ENCODE assay signal across 17 cellular contexts in genomic region chr6:157646012-157646411, GRCh38.
A peak's percentile ranks its signal among the peaks of the same experiment; 100 is the strongest.
DNase-seq lines count a peak whose midpoint lies in the region; ATAC-seq and TF ChIP-seq lines count a peak whose summit lies in the region.
"Had no signal": no experiment of that assay in that cellular context is flagged by ENCODE, and none has a peak within 500 bp of the region (broad histone marks: within the 10 kb centered on the region; RNA-seq: fewer than 3 reads in every experiment).

No MANE protein-coding gene starts in this region.

- H3K27me3 ChIP-seq in right cardiac atrium (ENCODE audit: control insufficient read depth, insufficient read depth), result no peaks in the 10 kb centered on the region

- H3K9me3 ChIP-seq in right cardiac atrium (ENCODE audit: control insufficient read depth, low read length), result no peaks in the 10 kb centered on the region
- H3K9me3 ChIP-seq: SK-N-SH had no signal

- peak overlapping the region; percentile 67 for H3K27ac Mint-ChIP-seq in endothelial cell (ENCODE audit: unreplicated experiment)
- H3K27ac Mint-ChIP-seq in stimulated activated memory B cell treated with anti-CD40 and anti-IgM and Interleukin-4, amounts not matched to agents 10 μg/mL and 1 μg/mL and 100 μg/mL, for 72 hours, result peak overlapping the region; percentile 65

- H3K4me1 Mint-ChIP-seq in endothelial cell (ENCODE audit: unreplicated experiment), result peaks cover 47% of the 10 kb centered on the region
- H3K4me1 Mint-ChIP-seq in stimulated activated memory B cell treated with anti-CD40 and anti-IgM and Interleukin-4, amounts not matched to agents 10 μg/mL and 1 μg/mL and 100 μg/mL, for 72 hours, result peaks cover 6% of the 10 kb centered on the region

- DNase-seq in right cardiac atrium, result peak in 2 of 3 donors; percentile 41 to 69
- no peak for DNase-seq in left cardiac atrium
- DNase-seq in MV-4-11 (lab: John Stamatoyannopoulos, UW), result peak; percentile 70
- no peak for DNase-seq in endothelial cell (ENCODE audit: low spot score)
- no peak for DNase-seq in stimulated activated CD4-positive, alpha-beta T cell treated with anti-CD3 and anti-CD28 coated beads, Interleukin-2, amount 100 ng/mL, for 24 hours
- no peak for DNase-seq in NCI-H748 treated with DMSO at 0.1 percent for 48 hours (lab: John Stamatoyannopoulos, UW)
- DNase-seq: C1 segment of cervical spinal cord, DMS 273 treated with DMSO at 0.1 percent for 48 hours, GDM1, Karpas-422, NCI-H1436, NCI-H2029 treated with DMSO at 0.1 percent for 48 hours, NCI-H510A, SHP77, SK-N-SH had no signal

- no peak for TF ChIP-seq CTCF in endothelial cell (IDR thresholded peaks at IDR 0.05; ENCODE audit: unreplicated experiment)

- H3K27ac ChIP-seq in right cardiac atrium (ENCODE audit: low read length), result no peak overlapping the region

- ATAC-seq in right cardiac atrium (peak; percentile 40 to 67), left cardiac atrium (no peak), HG02759 (IDR thresholded peaks at IDR 0.05; ENCODE audit: unreplicated experiment) (no peak)
- ATAC-seq in stimulated activated memory B cell treated with anti-CD40 and anti-IgM and Interleukin-4, amounts not matched to agents 10 μg/mL and 1 μg/mL and 100 μg/mL, for 72 hours, result no peak

- H3K4me3 Mint-ChIP-seq in endothelial cell (ENCODE audit: unreplicated experiment), result peak overlapping the region; percentile 39
- no peak overlapping the region for H3K4me3 Mint-ChIP-seq in stimulated activated memory B cell treated with anti-CD40 and anti-IgM and Interleukin-4, amounts not matched to agents 10 μg/mL and 1 μg/mL and 100 μg/mL, for 72 hours

- peaks cover 15% of the 10 kb centered on the region for H3K36me3 Mint-ChIP-seq in endothelial cell (ENCODE audit: low read depth, unreplicated experiment)
- peaks cover 35% of the 10 kb centered on the region for H3K36me3 Mint-ChIP-seq in stimulated activated memory B cell treated with anti-CD40 and anti-IgM and Interleukin-4, amounts not matched to agents 10 μg/mL and 1 μg/mL and 100 μg/mL, for 72 hours

- H3K27me3 Mint-ChIP-seq in endothelial cell (ENCODE audit: unreplicated experiment), result peaks cover 12% of the 10 kb centered on the region
- no peaks in the 10 kb centered on the region for H3K27me3 Mint-ChIP-seq in stimulated activated memory B cell treated with anti-CD40 and anti-IgM and Interleukin-4, amounts not matched to agents 10 μg/mL and 1 μg/mL and 100 μg/mL, for 72 hours

- no peaks in the 10 kb centered on the region for H3K9me3 Mint-ChIP-seq in endothelial cell (ENCODE audit: unreplicated experiment)
- H3K9me3 Mint-ChIP-seq in stimulated activated memory B cell treated with anti-CD40 and anti-IgM and Interleukin-4, amounts not matched to agents 10 μg/mL and 1 μg/mL and 100 μg/mL, for 72 hours, result no peaks in the 10 kb centered on the region

- no peak overlapping the region for H3K4me3 ChIP-seq in right cardiac atrium (ENCODE audit: low read length)

- peaks cover 3% of the 10 kb centered on the region for H3K4me1 ChIP-seq in right cardiac atrium (ENCODE audit: control insufficient read depth, insufficient read depth, low read length)

- WGBS in right cardiac atrium, result 58% methylated on average over 13 of the region's 13 CpGs

- intact Hi-C loops in right cardiac atrium (cut with DNase I) (no loop called here), left cardiac atrium (cut with DNase I) (no loop called here)

Comparison
In these comparisons a context has a peak if more than half of its experiments do, and no peak if none do; other contexts are left out.
1. ATAC-seq: peak in right cardiac atrium (2 of 2); none in left cardiac atrium (0 of 2), stimulated activated memory B cell treated with anti-CD40 and anti-IgM and Interleukin-4, amounts not matched to agents 10 μg/mL and 1 μg/mL and 100 μg/mL, for 72 hours (single experiment) and HG02759 (single experiment).
2. DNase-seq: peak in right cardiac atrium (2 of 3) and MV-4-11 (single experiment); none in left cardiac atrium (single experiment), endothelial cell (single experiment), stimulated activated CD4-positive, alpha-beta T cell treated with anti-CD3 and anti-CD28 coated beads, Interleukin-2, amount 100 ng/mL, for 24 hours (0 of 2) and NCI-H748 treated with DMSO at 0.1 percent for 48 hours (single experiment).